Comparison of ENCODE assay signal across 37 cellular contexts in genomic region chr1:3761296-3762010, GRCh38. TPM values are rescaled to one million over a fixed set of nuclear protein-coding genes. Genes with fewer than 3 reads are reported as not detected.
"Had no signal": no experiment of that assay in that cellular context is flagged by ENCODE, and none has a peak within 500 bp of the region (broad histone marks: within the 10 kb centered on the region; RNA-seq: fewer than 3 reads in every experiment).

No MANE protein-coding gene starts in this region.

- H3K27ac ChIP-seq: left ventricle myocardium inferior, parathyroid adenoma, right atrium auricular region, right lobe of liver, testis, thyroid gland, transverse colon, upper lobe of left lung, vagina had no signal

- H3K9me3 ChIP-seq: right atrium auricular region, right lobe of liver, testis, thyroid gland, transverse colon, upper lobe of left lung, vagina had no signal

- ATAC-seq: natural killer cell; stimulated activated memory B cell treated with anti-CD40 and anti-IgM and Interleukin-4, amounts not matched to agents 10 μg/mL and 1 μg/mL and 100 μg/mL, for 72 hours; stimulated activated naive CD8-positive, alpha-beta T cell treated with anti-CD3 and anti-CD28 coated beads, Interleukin-15, amount 100 ng/mL, for 72 hours had no signal

- H3K27me3 ChIP-seq: right atrium auricular region, right lobe of liver, testis, thyroid gland, upper lobe of left lung, vagina had no signal

- H3K4me1 ChIP-seq: left ventricle myocardium inferior, parathyroid adenoma, right atrium auricular region, right lobe of liver, testis, thyroid gland, transverse colon, upper lobe of left lung, vagina had no signal

- FAIRE-seq: islet of Langerhans had no signal

- H3K79me2 ChIP-seq: parathyroid adenoma had no signal

- H3K36me3 ChIP-seq: left ventricle myocardium inferior, right atrium auricular region, right lobe of liver, thyroid gland, transverse colon, upper lobe of left lung, vagina had no signal

- H3K9ac ChIP-seq: parathyroid adenoma had no signal

- H2AFZ ChIP-seq: parathyroid adenoma had no signal

- DNase-seq: hypothalamus; immature natural killer cell; left ventricle myocardium inferior; mesendoderm; naive B cell; natural killer cell; nucleus accumbens; right lobe of liver; stimulated activated CD4-positive, alpha-beta T cell treated with anti-CD3 and anti-CD28 coated beads, Interleukin-1b, Interleukin-23, amount 100 ng/mL, for 48 hours; stimulated activated CD4-positive, alpha-beta T cell treated with anti-CD3 and anti-CD28 coated beads, Interleukin-2, amount 100 ng/mL, for 48 hours; stimulated activated CD4-positive, alpha-beta T cell treated with anti-CD3 and anti-CD28 coated beads, Interleukin-4, amount 100 ng/mL, for 4 hours; stimulated activated CD8-positive, alpha-beta memory T cell treated with anti-CD3 and anti-CD28 coated beads, Interleukin-4, amount 100 ng/mL, for 48 hours; stimulated activated naive CD4-positive, alpha-beta T cell treated with Interleukin-2 at 50 U/mL for 16 hours; stimulated activated naive CD8-positive, alpha-beta T cell treated with anti-CD3 and anti-CD28 coated beads, Interleukin-15, amount 100 ng/mL, for 72 hours; substantia nigra; testis; thyroid gland; transverse colon; upper lobe of left lung had no signal

- H3K4me2 ChIP-seq: smooth muscle cell had no signal

- H3K4me3 ChIP-seq: left ventricle myocardium inferior, lung, right atrium auricular region, right lobe of liver, smooth muscle cell, testis, thyroid gland, transverse colon, upper lobe of left lung, vagina had no signal

RNA-seq across cellular contexts. Expression of gene CCDC27, which starts 9.2 kb away (rescaled TPM):
- total RNA-seq: kidney epithelial cell, lower leg skin, lung, mesothelial cell of epicardium, mononuclear cell, natural killer cell, osteocyte, progenitor cell of endocrine pancreas, pulmonary artery endothelial cell, renal cortical epithelial cell, right atrium auricular region, right lobe of liver, skeletal muscle tissue, smooth muscle cell, transverse colon, upper lobe of left lung, urinary bladder, vagina had no signal
- polyA plus RNA-seq: immature natural killer cell, lung, neural cell, smooth muscle cell, urinary bladder had no signal

RNA-seq across cellular contexts. Expression of gene SMIM1, which starts 11.1 kb away (rescaled TPM):
- total RNA-seq: kidney epithelial cell, transverse colon, urinary bladder, vagina had no signal
- polyA plus RNA-seq: neural cell had no signal
